In genomic region chr15:60012695-60013094, GRCh38 we compare ENCODE assay signal across 2 cellular contexts.
TF ChIP-seq lines count a peak whose summit lies in the region.

No MANE protein-coding gene starts in this region.

TF ChIP-seq in HepG2, 621 proteins besides CTCF, POLR2A, EP300 and RAD21:
- no peak for TF ChIP-seq TGIF2 (CRISPR knock-in tag; IDR thresholded peaks at IDR 0.05)
- TF ChIP-seq MAFF (IDR thresholded peaks at IDR 0.05; ENCODE audit: low read depth, low read length): peak; percentile 62
- no peak for TF ChIP-seq ZNF530 (CRISPR knock-in tag; IDR thresholded peaks at IDR 0.05; ENCODE audit: low read depth)
- TF ChIP-seq ZNF570 (CRISPR knock-in tag; IDR thresholded peaks at IDR 0.05; ENCODE audit: borderline replicate concordance): no peak
- TF ChIP-seq ZNF292 (CRISPR knock-in tag; IDR thresholded peaks at IDR 0.05; ENCODE audit: borderline replicate concordance, low read depth): no peak
- no peak for TF ChIP-seq ZBTB39 (CRISPR knock-in tag; IDR thresholded peaks at IDR 0.05)
- peak; percentile 70 to 83 for TF ChIP-seq MAFK (conservative IDR thresholded peaks at IDR 0.05 in 1 of 2, IDR thresholded peaks at IDR 0.05 in 1 of 2; ENCODE audit: low read length in 2 of 2)
- no peak for TF ChIP-seq IKZF1 (IDR thresholded peaks at IDR 0.05)
- no peak for TF ChIP-seq RCOR2 (CRISPR knock-in tag; IDR thresholded peaks at IDR 0.05)

TF ChIP-seq in K562, 482 proteins besides CTCF, POLR2A, EP300 and RAD21:
- peak; percentile 45 for TF ChIP-seq ZNF316 (IDR thresholded peaks at IDR 0.05)
- TF ChIP-seq ZNF140 (CRISPR knock-in tag; IDR thresholded peaks at IDR 0.05): no peak
- TF ChIP-seq RNF2 (IDR thresholded peaks at IDR 0.05): 0 out of 2 replicates have a peak, but pooled peaks have one; percentile 8
